25 cellular contexts compared by ENCODE assay signal in the genomic region with DNA sequence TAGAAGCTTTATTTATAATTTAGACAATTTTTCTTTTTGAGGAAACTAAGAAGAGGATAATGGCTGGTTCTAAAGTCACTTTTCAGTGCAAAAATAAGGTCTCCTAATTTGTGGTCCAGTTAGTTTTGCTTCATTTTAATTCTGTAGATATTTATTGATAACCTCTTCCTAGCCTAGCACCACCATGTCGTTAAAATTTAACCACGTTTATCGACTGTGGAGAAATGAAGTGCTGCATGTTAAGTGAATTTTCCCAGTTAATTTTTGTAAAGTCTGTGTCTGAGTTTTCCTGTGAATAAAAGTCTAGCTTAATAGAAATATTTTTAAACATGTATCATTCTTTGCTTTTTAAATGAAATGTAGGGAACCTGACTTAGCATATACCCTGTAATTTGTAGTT. TPM values are rescaled to one million over a fixed set of nuclear protein-coding genes. Genes with fewer than 3 reads are reported as not detected.
DNase-seq lines count a peak whose midpoint lies in the region; ATAC-seq, FAIRE-seq and TF ChIP-seq lines count a peak whose summit lies in the region.
"Had no signal": no experiment of that assay in that cellular context is flagged by ENCODE, and none has a peak within 500 bp of the region (broad histone marks: within the 10 kb centered on the region; RNA-seq: fewer than 3 reads in every experiment).

No MANE protein-coding gene starts in this region.

- no peak for FAIRE-seq in pancreas (lab: Jason Lieb, UNC)
- FAIRE-seq: D721Med, GM12891, GM18507, H1 had no signal

- no peaks in the 10 kb centered on the region for H3K27me3 ChIP-seq in hepatocyte
- H3K27me3 ChIP-seq in liver (ENCODE audit: control insufficient read depth in 4 of 4, insufficient read depth in 4 of 4, low read length in 3 of 4): no peaks in the 10 kb centered on the region
- H3K27me3 ChIP-seq in pancreas: no peaks in the 10 kb centered on the region
- H3K27me3 ChIP-seq in uterus: no peaks in the 10 kb centered on the region
- H3K27me3 ChIP-seq: BE2C; BLaER1 treated with 17β-estradiol and CSF1 and Interleukin-3, amounts not matched to agents 10 nM and 100 nM had no signal

- no peak overlapping the region for H3K9ac ChIP-seq in liver (ENCODE audit: low read depth in 1 of 2, low read length in 2 of 2)
- H3K9ac ChIP-seq: BLaER1 treated with 17β-estradiol and CSF1 and Interleukin-3, amounts not matched to agents 10 nM and 100 nM; GM23248 had no signal

- no peaks in the 10 kb centered on the region for H3K9me2 ChIP-seq in hepatocyte (replicated peaks; ENCODE audit: insufficient read depth)

- peak overlapping the region; percentile 42 for H3K4me2 ChIP-seq in hepatocyte
- H3K4me2 ChIP-seq: A549; BLaER1 treated with 17β-estradiol and CSF1 and Interleukin-3, amounts not matched to agents 10 nM and 100 nM had no signal

- no peak overlapping the region for H3K4me3 ChIP-seq in hepatocyte
- peak overlapping the region in 1 of 3 donors; percentile 32 for H3K4me3 ChIP-seq in liver (ENCODE audit: low read depth in 1 of 3, low read length in 3 of 3)
- H3K4me3 ChIP-seq in pancreas: no peak overlapping the region
- H3K4me3 ChIP-seq in uterus: no peak overlapping the region
- H3K4me3 ChIP-seq: A549; BLaER1 treated with 17β-estradiol and CSF1 and Interleukin-3, amounts not matched to agents 10 nM and 100 nM; GM23248 had no signal

- TF ChIP-seq CTCF in hepatocyte (IDR thresholded peaks at IDR 0.05; ENCODE audit: poor library complexity): no peak
- no peak for TF ChIP-seq CTCF in liver (IDR thresholded peaks at IDR 0.05; ENCODE audit: low read depth, low read length, missing input control)
- TF ChIP-seq CTCF in pancreas (IDR thresholded peaks at IDR 0.05): no peak
- no peak for TF ChIP-seq CTCF in uterus (IDR thresholded peaks at IDR 0.05)

- H3K9me3 ChIP-seq in hepatocyte (ENCODE audit: low read depth) (no peaks in the 10 kb centered on the region), liver (ENCODE audit: control insufficient read depth in 4 of 4, low read length in 3 of 4) (no peaks in the 10 kb centered on the region), pancreas (no peaks in the 10 kb centered on the region), uterus (no peaks in the 10 kb centered on the region)
- H3K9me3 ChIP-seq: A549; BE2C; BLaER1 treated with 17β-estradiol and CSF1 and Interleukin-3, amounts not matched to agents 10 nM and 100 nM had no signal

- ATAC-seq in pancreas: peak; percentile 45 to 71 (median 56)
- no peak for ATAC-seq in Right ventricle myocardium inferior
- no peak for ATAC-seq in GM21619 (IDR thresholded peaks at IDR 0.05; ENCODE audit: unreplicated experiment)
- ATAC-seq: A549 had no signal

- no peak overlapping the region for H3K27ac ChIP-seq in hepatocyte
- H3K27ac ChIP-seq in liver (ENCODE audit: low read depth in 1 of 2, low read length in 2 of 2): peak overlapping the region; percentile 55 to 77
- peak overlapping the region in 2 of 4 donors; percentile 65 to 75 for H3K27ac ChIP-seq in pancreas
- H3K27ac ChIP-seq in uterus: no peak overlapping the region
- H3K27ac ChIP-seq: A549; BLaER1 treated with 17β-estradiol and CSF1 and Interleukin-3, amounts not matched to agents 10 nM and 100 nM; GM23248 had no signal

- no peaks in the 10 kb centered on the region for H4K20me1 ChIP-seq in hepatocyte (ENCODE audit: insufficient read depth, poor library complexity, severe bottlenecking)
- H4K20me1 ChIP-seq: BLaER1 treated with 17β-estradiol and CSF1 and Interleukin-3, amounts not matched to agents 10 nM and 100 nM had no signal

- intact Hi-C loops in pancreas (cut with DNase I): no loop called here
- intact Hi-C loops in uterus (cut with DNase I; ENCODE audit: low total_unique reads): no loop called here
- intact Hi-C loops in Right ventricle myocardium inferior (cut with DNase I): no loop called here

- no peaks in the 10 kb centered on the region for H3K36me3 ChIP-seq in hepatocyte (replicated peaks; ENCODE audit: insufficient read depth, low read depth)
- H3K36me3 ChIP-seq in liver (ENCODE audit: control insufficient read depth in 4 of 4, insufficient read depth in 3 of 4, low read depth in 1 of 4, low read length in 3 of 4): no peaks in the 10 kb centered on the region
- no peaks in the 10 kb centered on the region for H3K36me3 ChIP-seq in pancreas
- no peaks in the 10 kb centered on the region for H3K36me3 ChIP-seq in uterus
- H3K36me3 ChIP-seq: BE2C; BLaER1 treated with 17β-estradiol and CSF1 and Interleukin-3, amounts not matched to agents 10 nM and 100 nM had no signal

- no peak for DNase-seq in hepatocyte (ENCODE audit: low spot score)
- DNase-seq in pancreas: no peak
- no peak for DNase-seq in uterus
- DNase-seq in Right ventricle myocardium inferior (ENCODE audit: missing footprints): no peak
- DNase-seq in erythroblast (lab: John Stamatoyannopoulos, UW): no peak
- DNase-seq: 8988T; ACHN; AML-193; BE2C; CD4-positive, alpha-beta T cell; CD8-positive, alpha-beta memory T cell; DMS 273 treated with DMSO at 0.1 percent for 48 hours; DMS79; GF-D8; GM23248; H7; HCEC 1CT had no signal

- TF ChIP-seq POLR2A in uterus (IDR thresholded peaks at IDR 0.05) (no peak), erythroblast (IDR thresholded peaks at IDR 0.05; ENCODE audit: low read length) (no peak)

- peaks cover 6% of the 10 kb centered on the region for H3K79me2 ChIP-seq in hepatocyte

- no peak overlapping the region for H2AFZ ChIP-seq in hepatocyte
- H2AFZ ChIP-seq: GM23248 had no signal

- H3K4me1 ChIP-seq in hepatocyte (ENCODE audit: insufficient read depth): peaks cover 9% of the 10 kb centered on the region
- peaks cover 3 to 29% (median 19%) of the 10 kb centered on the region in 4 donors for H3K4me1 ChIP-seq in liver (ENCODE audit: control insufficient read depth in 4 of 4, insufficient read depth in 4 of 4, low read length in 3 of 4)
- H3K4me1 ChIP-seq in pancreas: peaks cover 8 to 22% (median 14%) of the 10 kb centered on the region in 3 donors
- H3K4me1 ChIP-seq in uterus: no peaks in the 10 kb centered on the region
- H3K4me1 ChIP-seq: A549; BLaER1 treated with 17β-estradiol and CSF1 and Interleukin-3, amounts not matched to agents 10 nM and 100 nM had no signal

- no peak for TF ChIP-seq RAD21 in liver (IDR thresholded peaks at IDR 0.05)

- 64% methylated on average over 3 of the region's 3 CpGs for WGBS in hepatocyte (ENCODE audit: low lambda C conversion rate, missing lambda C conversion rate)
- 29% methylated on average over 3 of the region's 3 CpGs for WGBS in liver
- 15 to 20% methylated on average over 3 of the region's 3 CpGs for WGBS in pancreas, 2 donors

TF ChIP-seq in liver, 16 proteins besides CTCF, POLR2A, EP300 and RAD21:
- TF ChIP-seq YY1 (IDR thresholded peaks at IDR 0.05) (peak; percentile 40), ZBTB33 (IDR thresholded peaks at IDR 0.05) (no peak)

RNA-seq across cellular contexts. Expression of gene LRRC28, which starts 16.7 kb away (rescaled TPM):
- total RNA-seq in hepatocyte (55.5 and 63.5 TPM in 2 replicates), liver (10 to 100 TPM; 43.7 to 46.6 TPM), pancreas (10 to 100 TPM; 12.9 to 24.9 (median 16.8) TPM), uterus (10 to 100 TPM; 28.8 to 50.3 (median 35.5) TPM), Right ventricle myocardium inferior (18.7 TPM)
- polyA plus RNA-seq in hepatocyte (32.1 and 33.3 TPM in 2 replicates), liver (10 to 100 TPM; 15.4 to 38.3 TPM), pancreas (1 to 10 TPM; 4.5 to 8.7 TPM)

RNA-seq across cellular contexts. Expression of gene TTC23, which starts 18.6 kb away (rescaled TPM):
- total RNA-seq in hepatocyte (33.2 and 46.3 TPM in 2 replicates), liver (10 to 100 TPM in 1 of 2 donors, 1 to 10 TPM in 1; 9.9 to 12.3 TPM), pancreas (10 to 100 TPM in 1 of 6 donors, 1 to 10 TPM in 5; 6.6 to 13.5 (median 8.2) TPM), uterus (10 to 100 TPM in 3 of 4 donors, 1 to 10 TPM in 1; 10.0 to 54.1 (median 31.0) TPM), Right ventricle myocardium inferior (13.0 TPM)
- polyA plus RNA-seq in hepatocyte (31.3 and 40.4 TPM in 2 replicates), liver (1 to 10 TPM; 3.7 to 4.4 TPM), pancreas (1 to 10 TPM; 5.5 to 7.4 TPM)

Comparison
In these comparisons a context has a peak if more than half of its experiments do, and no peak if none do; other contexts are left out.
1. H3K27ac ChIP-seq: peak in liver (2 of 2); none in hepatocyte (single experiment) and uterus (0 of 2).
2. ATAC-seq: peak in pancreas (4 of 4); none in Right ventricle myocardium inferior (single experiment) and GM21619 (single experiment).